16 cellular contexts compared by ENCODE assay signal in the genomic region with DNA sequence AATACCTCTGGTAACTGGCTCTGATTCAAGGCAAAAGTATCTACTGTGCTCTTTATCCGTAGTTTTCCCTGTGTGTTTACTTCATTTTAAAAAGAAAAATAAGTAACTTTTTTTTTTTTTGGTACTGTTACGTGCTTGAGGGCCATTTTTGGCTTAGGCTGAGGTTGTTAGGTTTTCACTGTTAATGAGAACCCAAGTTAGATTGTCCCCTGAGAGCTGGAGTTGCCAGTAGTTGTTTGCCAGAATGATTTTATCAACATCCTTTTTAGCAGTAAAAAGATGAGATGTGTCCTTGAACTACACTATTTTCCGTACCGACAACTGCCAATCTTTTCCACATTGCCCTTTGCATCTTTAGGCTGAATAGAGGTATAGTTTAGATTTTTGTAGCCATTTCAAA. TPM values are rescaled to one million over a fixed set of nuclear protein-coding genes. Genes with fewer than 3 reads are reported as not detected.
DNase-seq lines count a peak whose midpoint lies in the region; ATAC-seq and TF ChIP-seq lines count a peak whose summit lies in the region.
"Had no signal": no experiment of that assay in that cellular context is flagged by ENCODE, and none has a peak within 500 bp of the region (broad histone marks: within the 10 kb centered on the region; RNA-seq: fewer than 3 reads in every experiment).

No MANE protein-coding gene starts in this region.

- peaks cover 27% of the 10 kb centered on the region for H4K20me1 ChIP-seq in osteoblast (ENCODE audit: insufficient read depth, low read length)

- DNase-seq in heart left ventricle (peak in 1 of 5 donors; percentile 14), Right ventricle myocardium inferior (ENCODE audit: missing footprints) (no peak), dorsolateral prefrontal cortex (no peak), osteoblast (ENCODE audit: insufficient read length, low spot score, missing footprints) (no peak), uterus (no peak), amniotic stem cell (lab: John Stamatoyannopoulos, UW) (no peak), MG63 (no peak)
- no peak for DNase-seq in T-helper 2 cell treated with Interferon-gamma antibody and Interleukin-4, amounts not matched to agents 5 μg/mL and 100 μg/mL, for 36 hours (ENCODE audit: low spot score)
- DNase-seq: aorta; mesendoderm; NCI-H1048; PC-9; stimulated activated CD4-positive, alpha-beta T cell treated with anti-CD3 and anti-CD28 coated beads, Interleukin-4, amount 100 ng/mL, for 4 hours had no signal

- peaks cover 35% of the 10 kb centered on the region for H3K4me1 Mint-ChIP-seq in T-helper 2 cell treated with Interferon-gamma antibody and Interleukin-4, amounts not matched to agents 5 μg/mL and 100 μg/mL, for 36 hours (ENCODE audit: low read depth)

- intact Hi-C loops in heart left ventricle (cut with DNase I), result loop anchor here in 6 of 10 donors (5.0 to 10.0 kb wide), 4 partner anchors 33 to 59 kb away; a partner anchor contains a TSS
- intact Hi-C loops in Right ventricle myocardium inferior (cut with DNase I), result loop anchor here (5.0 kb wide), 1 partner anchor 37 kb away; a partner anchor contains a TSS
- intact Hi-C loops in dorsolateral prefrontal cortex (cut with DNase I), result no loop called here
- intact Hi-C loops in uterus (cut with DNase I; ENCODE audit: low total_unique reads), result no loop called here

- H3K36me3 ChIP-seq in heart left ventricle (peaks cover 0 to 30% (median 19%) of the 10 kb centered on the region in 9 donors), osteoblast (ENCODE audit: insufficient read depth, low read length) (peaks cover 11% of the 10 kb centered on the region), uterus (no peaks in the 10 kb centered on the region), MG63 (peaks cover 10% of the 10 kb centered on the region)
- H3K36me3 ChIP-seq: neural progenitor cell had no signal

- H3K36me3 Mint-ChIP-seq in T-helper 2 cell treated with Interferon-gamma antibody and Interleukin-4, amounts not matched to agents 5 μg/mL and 100 μg/mL, for 36 hours (ENCODE audit: low read depth), result peaks cover 15% of the 10 kb centered on the region
- H3K36me3 Mint-ChIP-seq: neural progenitor cell had no signal

- no peak overlapping the region for H3K4me3 Mint-ChIP-seq in T-helper 2 cell treated with Interferon-gamma antibody and Interleukin-4, amounts not matched to agents 5 μg/mL and 100 μg/mL, for 36 hours
- H3K4me3 Mint-ChIP-seq: neural progenitor cell, type B pancreatic cell had no signal

- no peaks in the 10 kb centered on the region for H3K27me3 Mint-ChIP-seq in T-helper 2 cell treated with Interferon-gamma antibody and Interleukin-4, amounts not matched to agents 5 μg/mL and 100 μg/mL, for 36 hours (ENCODE audit: low read depth)
- H3K27me3 Mint-ChIP-seq: type B pancreatic cell had no signal

- H3K4me1 ChIP-seq in heart left ventricle (peaks cover 20 to 75% (median 66%) of the 10 kb centered on the region in 12 donors), osteoblast (ENCODE audit: insufficient read depth, low read length) (peaks cover 48% of the 10 kb centered on the region), uterus (peaks cover 10 to 18% of the 10 kb centered on the region in 2 donors)

- no peaks in the 10 kb centered on the region for H3K27me3 ChIP-seq in heart left ventricle
- no peaks in the 10 kb centered on the region for H3K27me3 ChIP-seq in dorsolateral prefrontal cortex
- no peaks in the 10 kb centered on the region for H3K27me3 ChIP-seq in osteoblast (ENCODE audit: insufficient read depth, low read length)
- H3K27me3 ChIP-seq in uterus, result no peaks in the 10 kb centered on the region
- H3K27me3 ChIP-seq in MG63, result no peaks in the 10 kb centered on the region
- H3K27me3 ChIP-seq: neural progenitor cell had no signal

- no peak overlapping the region for H3K27ac Mint-ChIP-seq in T-helper 2 cell treated with Interferon-gamma antibody and Interleukin-4, amounts not matched to agents 5 μg/mL and 100 μg/mL, for 36 hours
- H3K27ac Mint-ChIP-seq: neural progenitor cell, type B pancreatic cell had no signal

- no peaks in the 10 kb centered on the region for H3K9me3 Mint-ChIP-seq in T-helper 2 cell treated with Interferon-gamma antibody and Interleukin-4, amounts not matched to agents 5 μg/mL and 100 μg/mL, for 36 hours
- H3K9me3 Mint-ChIP-seq: neural progenitor cell, type B pancreatic cell had no signal

- H3K9me3 ChIP-seq in heart left ventricle, result no peaks in the 10 kb centered on the region
- no peaks in the 10 kb centered on the region for H3K9me3 ChIP-seq in osteoblast (ENCODE audit: low read depth, low read length)
- no peaks in the 10 kb centered on the region for H3K9me3 ChIP-seq in uterus
- H3K9me3 ChIP-seq in MG63, result no peaks in the 10 kb centered on the region

- H3K4me2 ChIP-seq in osteoblast (ENCODE audit: insufficient read depth, low read length), result no peak overlapping the region
- H3K4me2 ChIP-seq: neural progenitor cell, PC-9 had no signal

- no peak overlapping the region for H2AFZ ChIP-seq in osteoblast (ENCODE audit: low read length)
- H2AFZ ChIP-seq: neural progenitor cell, PC-9 had no signal

- WGBS in heart left ventricle, 4 donors, result 18 to 49% (median 25%) methylated on average over 4 of the region's 4 CpGs

- ATAC-seq in heart left ventricle, result peak in 1 of 4 donors; percentile 54
- no peak for ATAC-seq in Right ventricle myocardium inferior

- H3K27ac ChIP-seq in heart left ventricle (peak overlapping the region in 11 of 12 donors; percentile 1 to 59 (median 40)), dorsolateral prefrontal cortex (peak overlapping the region in 47 of 59 donors; percentile 2 to 85 (median 64)), osteoblast (ENCODE audit: low read depth, low read length) (peak overlapping the region; percentile 13), uterus (peak overlapping the region; percentile 66 to 95)
- H3K27ac ChIP-seq: neural progenitor cell, PC-9, SK-N-MC had no signal

- peaks cover 92% of the 10 kb centered on the region for H3K79me2 ChIP-seq in osteoblast (ENCODE audit: insufficient read depth, low read length)

- TF ChIP-seq CTCF in heart left ventricle (IDR thresholded peaks at IDR 0.05) (no peak), dorsolateral prefrontal cortex (IDR thresholded peaks at IDR 0.05 in 54 of 56, conservative IDR thresholded peaks at IDR 0.05 in 2 of 56; ENCODE audit: low read depth in 1 of 56, partially characterized antibody in 56 of 56) (no peak), osteoblast (IDR thresholded peaks at IDR 0.05; ENCODE audit: extremely low read depth, low read depth, low read length) (no peak), uterus (IDR thresholded peaks at IDR 0.05) (no peak)

- TF ChIP-seq POLR2A in heart left ventricle (IDR thresholded peaks at IDR 0.05) (no peak), uterus (IDR thresholded peaks at IDR 0.05) (no peak)

- H3K4me3 ChIP-seq in heart left ventricle (no peak overlapping the region), dorsolateral prefrontal cortex (no peak overlapping the region), osteoblast (ENCODE audit: insufficient read depth, low read length) (no peak overlapping the region), uterus (no peak overlapping the region), MG63 (no peak overlapping the region)
- H3K4me3 ChIP-seq: neural progenitor cell, PC-9, SK-N-MC had no signal

RNA-seq across cellular contexts. Expression of a gene that starts 35.9 kb away (rescaled TPM):
- total RNA-seq in heart left ventricle (100 to 1,000 TPM in 1 of 9 donors, 10 to 100 TPM in 8; 28.6 to 115 (median 36.8) TPM), Right ventricle myocardium inferior (47.6 TPM), dorsolateral prefrontal cortex (100 to 1,000 TPM in 44 of 120 experiments, 10 to 100 TPM in 76; 41.1 to 286 (median 89.8) TPM), osteoblast (259 and 273 TPM in 2 replicates), uterus (100 to 1,000 TPM; 195 to 777 (median 290) TPM)
- 10 to 100 TPM; 18.9 to 31.3 TPM for polyA plus RNA-seq in heart left ventricle
- total RNA-seq in MG63 (2014; rRNA removed; shearing (Covaris generic); ENCODE audit: low replicate concordance), result 52.8 and 81.8 TPM in 2 replicates

Comparison
In these comparisons a context has a peak if more than half of its experiments do, and no peak if none do; other contexts are left out.
1. H3K27ac ChIP-seq: peak in every context shown above with its lines; median percentile 80 in uterus; 64 in dorsolateral prefrontal cortex; 40 in heart left ventricle; 13 in osteoblast.
2. intact Hi-C loops: an anchor here in heart left ventricle (5.0 to 10.0 kb wide) and Right ventricle myocardium inferior (5.0 kb wide); none called in dorsolateral prefrontal cortex and uterus.